1 cellular context compared by ENCODE assay signal in genomic region chr16:12544477-12545291, GRCh38.
TF ChIP-seq lines count a peak whose summit lies in the region.

No MANE protein-coding gene starts in this region.

TF ChIP-seq in HepG2, 621 proteins besides CTCF, POLR2A, EP300 and RAD21 (continued from another document):
- TF ChIP-seq RARA (CRISPR knock-in tag; IDR thresholded peaks at IDR 0.05) (no peak), ZFP1 (CRISPR knock-in tag; IDR thresholded peaks at IDR 0.05) (0 out of 2 replicates have a peak, but pooled peaks have one; percentile 19), ZNF768 (CRISPR knock-in tag; IDR thresholded peaks at IDR 0.05) (peak; percentile 98), BRD4 (CRISPR knock-in tag; IDR thresholded peaks at IDR 0.05) (no peak), ZNF142 (CRISPR knock-in tag; IDR thresholded peaks at IDR 0.05) (no peak), RBM39 (IDR thresholded peaks at IDR 0.05; ENCODE audit: low read depth, low read length, poor library complexity, severe bottlenecking) (no peak), HBP1 (CRISPR knock-in tag; IDR thresholded peaks at IDR 0.05; ENCODE audit: low read depth) (no peak), MAX (IDR thresholded peaks at IDR 0.05) (0 out of 2 replicates have a peak, but pooled peaks have one; percentile 18), SRSF9 (IDR thresholded peaks at IDR 0.05; ENCODE audit: borderline replicate concordance, insufficient read depth, low read depth, low read length, poor library complexity, severe bottlenecking) (no peak), AFF4 (CRISPR knock-in tag; IDR thresholded peaks at IDR 0.05) (no peak), PAX8 (CRISPR knock-in tag; IDR thresholded peaks at IDR 0.05; ENCODE audit: borderline replicate concordance) (no peak), FOSL2 (CRISPR knock-in tag; IDR thresholded peaks at IDR 0.05) (peak; percentile 5; the same call in 1 of the 2 replicates)
TF ChIP-seq in HepG2: peak in this region for 46.
